In genomic region chr16:14562691-14563491, GRCh38 we compare ENCODE assay signal across 9 cellular contexts.
DNase-seq lines count a peak whose midpoint lies in the region; TF ChIP-seq lines count a peak whose summit lies in the region.
"Had no signal": no experiment of that assay in that cellular context is flagged by ENCODE, and none has a peak within 500 bp of the region (broad histone marks: within the 10 kb centered on the region; RNA-seq: fewer than 3 reads in every experiment).

No MANE protein-coding gene starts in this region.

- no peaks in the 10 kb centered on the region for H3K9me3 ChIP-seq in Peyer's patch
- no peaks in the 10 kb centered on the region for H3K9me3 ChIP-seq in smooth muscle cell (replicated peaks; ENCODE audit: low read depth)

- H3F3A ChIP-seq in smooth muscle cell (ENCODE audit: low read depth): peaks cover 6% of the 10 kb centered on the region

- peak overlapping the region; percentile 12 for H3K4me2 ChIP-seq in smooth muscle cell

- no peak overlapping the region for H3K9ac ChIP-seq in smooth muscle cell (ENCODE audit: low read depth)

- H3K4me3 ChIP-seq in Peyer's patch (peak overlapping the region in 1 of 4 donors; percentile 7), fibroblast of villous mesenchyme (ENCODE audit: low read depth, low read length) (no peak overlapping the region), smooth muscle cell (no peak overlapping the region)

- TF ChIP-seq CTCF in Peyer's patch (IDR thresholded peaks at IDR 0.05) (peak in 3 of 6 experiments; percentile 58 to 63 (median 59)), fibroblast of villous mesenchyme (IDR thresholded peaks at IDR 0.05; ENCODE audit: insufficient read depth, low read depth, low read length) (no peak), smooth muscle cell (IDR thresholded peaks at IDR 0.05; ENCODE audit: borderline replicate concordance, insufficient read depth, poor library complexity, severe bottlenecking) (peak; percentile 10)

- no peak overlapping the region for H2AFZ ChIP-seq in smooth muscle cell (ENCODE audit: low read depth)

- H3K27me3 ChIP-seq in Peyer's patch (no peaks in the 10 kb centered on the region), smooth muscle cell (ENCODE audit: low read depth) (no peaks in the 10 kb centered on the region)

- 71% methylated on average over 8 of the region's 8 CpGs for WGBS in smooth muscle cell (ENCODE audit: low lambda C conversion rate)

- H3K79me2 ChIP-seq in smooth muscle cell (ENCODE audit: low read depth): no peaks in the 10 kb centered on the region

- TF ChIP-seq POLR2A in Peyer's patch (IDR thresholded peaks at IDR 0.05): peak in 1 of 2 donors; percentile 15

- H3K36me3 ChIP-seq in Peyer's patch (peaks cover 0 to 4% (median 0%) of the 10 kb centered on the region in 3 donors), smooth muscle cell (ENCODE audit: low read depth) (no peaks in the 10 kb centered on the region)

- DNase-seq in NCI-H1417 (lab: John Stamatoyannopoulos, UW) (peak in 2 of 3 experiments; percentile 18 to 70), NCI-H1417 treated with DMSO at 0.1 percent for 48 hours (lab: John Stamatoyannopoulos, UW) (no peak), Peyer's patch (peak in 2 of 3 donors; percentile 62 to 64), fibroblast of villous mesenchyme (ENCODE audit: low read depth) (peak; percentile 68), smooth muscle cell (lab: John Stamatoyannopoulos, UW; ENCODE audit: unreplicated experiment) (no peak), NCI-H510A treated with DMSO at 0.1 percent for 48 hours (lab: John Stamatoyannopoulos, UW) (no peak)
- DNase-seq in activated CD8-positive, alpha-beta memory T cell treated with anti-CD3 and anti-CD28 coated beads for 24 hours: no peak
- DNase-seq in stimulated activated CD4-positive, alpha-beta T cell treated with anti-CD3 and anti-CD28 coated beads, Interleukin-4, amount 100 ng/mL, for 4 hours: no peak
- DNase-seq: ACHN had no signal

- H4K20me1 ChIP-seq in smooth muscle cell (ENCODE audit: low read depth): peaks cover 20% of the 10 kb centered on the region

- H3K27ac ChIP-seq in Peyer's patch (peak overlapping the region in 3 of 4 donors; percentile 41 to 77 (median 76)), smooth muscle cell (ENCODE audit: low read depth) (peak overlapping the region; percentile 38)

- H3K4me1 ChIP-seq in Peyer's patch: peaks cover 0 to 39% (median 2%) of the 10 kb centered on the region in 4 donors
- peaks cover 6% of the 10 kb centered on the region for H3K4me1 ChIP-seq in smooth muscle cell (ENCODE audit: low read depth)

Comparison
In these comparisons a context has a peak if more than half of its experiments do, and no peak if none do; other contexts are left out.
1. DNase-seq: peak in NCI-H1417 (2 of 3), Peyer's patch (2 of 3) and fibroblast of villous mesenchyme (single experiment); none in NCI-H1417 treated with DMSO at 0.1 percent for 48 hours (single experiment), smooth muscle cell (single experiment), activated CD8-positive, alpha-beta memory T cell treated with anti-CD3 and anti-CD28 coated beads for 24 hours (single experiment), NCI-H510A treated with DMSO at 0.1 percent for 48 hours (single experiment) and stimulated activated CD4-positive, alpha-beta T cell treated with anti-CD3 and anti-CD28 coated beads, Interleukin-4, amount 100 ng/mL, for 4 hours (0 of 2).